In genomic region chr2:24971550-24972314, GRCh38 we compare ENCODE assay signal across 1 cellular context.
TF ChIP-seq lines count a peak whose summit lies in the region.

Gene DNAJC27, minus strand, starts transcription at chr2:24971955. Its CDS starts 51 bp downstream, at chr2:24971904.

TF ChIP-seq in SK-N-SH, 30 proteins besides CTCF, POLR2A, EP300 and RAD21 (continued from another document):
- TF ChIP-seq GABPA (IDR thresholded peaks at IDR 0.05; ENCODE audit: low read depth) (0 out of 2 replicates have a peak, but pooled peaks have one; percentile 10), GATA2 (CRISPR knock-in tag; IDR thresholded peaks at IDR 0.05) (no peak), FOXJ3 (CRISPR knock-in tag; IDR thresholded peaks at IDR 0.05) (peak; percentile 37; the same call in 1 of the 2 replicates), EZH2phosphoT487 (IDR thresholded peaks at IDR 0.05; ENCODE audit: borderline replicate concordance, low read depth) (no peak), RXRA (IDR thresholded peaks at IDR 0.05; ENCODE audit: borderline replicate concordance, low read depth) (no peak), RCOR1 (IDR thresholded peaks at IDR 0.05; ENCODE audit: low read length) (peak; percentile 40), NFIC (IDR thresholded peaks at IDR 0.05; ENCODE audit: borderline replicate concordance) (no peak), MAX (IDR thresholded peaks at IDR 0.05; ENCODE audit: low read depth) (peak; percentile 86), TEAD4 (IDR thresholded peaks at IDR 0.05; ENCODE audit: borderline replicate concordance, insufficient read depth) (no peak), ZBTB33 (IDR thresholded peaks at IDR 0.05; ENCODE audit: borderline replicate concordance, low read depth) (peak; percentile 99), JUND (IDR thresholded peaks at IDR 0.05) (peak; percentile 29; the same call in 1 of the 2 replicates), FOSL2 (IDR thresholded peaks at IDR 0.05; ENCODE audit: borderline replicate concordance, low read depth) (peak; percentile 29; the same call in 1 of the 2 replicates), MEF2A (IDR thresholded peaks at IDR 0.05; ENCODE audit: borderline replicate concordance, low read depth) (no peak), POLR2AphosphoS5 (IDR thresholded peaks at IDR 0.05; ENCODE audit: low read depth, low read length) (peak; percentile 96), PBX3 (IDR thresholded peaks at IDR 0.05) (peak; percentile 99), ELF1 (IDR thresholded peaks at IDR 0.05) (peak; percentile 36; the same call in 1 of the 2 replicates)
